1 cellular context compared by ENCODE assay signal in genomic region chr13:114226699-114227323, GRCh38.
TF ChIP-seq lines count a peak whose summit lies in the region.

No MANE protein-coding gene starts in this region.

TF ChIP-seq in H1, 55 proteins besides CTCF, POLR2A, EP300 and RAD21 (continued from another document):
- TF ChIP-seq, protein P1, sequence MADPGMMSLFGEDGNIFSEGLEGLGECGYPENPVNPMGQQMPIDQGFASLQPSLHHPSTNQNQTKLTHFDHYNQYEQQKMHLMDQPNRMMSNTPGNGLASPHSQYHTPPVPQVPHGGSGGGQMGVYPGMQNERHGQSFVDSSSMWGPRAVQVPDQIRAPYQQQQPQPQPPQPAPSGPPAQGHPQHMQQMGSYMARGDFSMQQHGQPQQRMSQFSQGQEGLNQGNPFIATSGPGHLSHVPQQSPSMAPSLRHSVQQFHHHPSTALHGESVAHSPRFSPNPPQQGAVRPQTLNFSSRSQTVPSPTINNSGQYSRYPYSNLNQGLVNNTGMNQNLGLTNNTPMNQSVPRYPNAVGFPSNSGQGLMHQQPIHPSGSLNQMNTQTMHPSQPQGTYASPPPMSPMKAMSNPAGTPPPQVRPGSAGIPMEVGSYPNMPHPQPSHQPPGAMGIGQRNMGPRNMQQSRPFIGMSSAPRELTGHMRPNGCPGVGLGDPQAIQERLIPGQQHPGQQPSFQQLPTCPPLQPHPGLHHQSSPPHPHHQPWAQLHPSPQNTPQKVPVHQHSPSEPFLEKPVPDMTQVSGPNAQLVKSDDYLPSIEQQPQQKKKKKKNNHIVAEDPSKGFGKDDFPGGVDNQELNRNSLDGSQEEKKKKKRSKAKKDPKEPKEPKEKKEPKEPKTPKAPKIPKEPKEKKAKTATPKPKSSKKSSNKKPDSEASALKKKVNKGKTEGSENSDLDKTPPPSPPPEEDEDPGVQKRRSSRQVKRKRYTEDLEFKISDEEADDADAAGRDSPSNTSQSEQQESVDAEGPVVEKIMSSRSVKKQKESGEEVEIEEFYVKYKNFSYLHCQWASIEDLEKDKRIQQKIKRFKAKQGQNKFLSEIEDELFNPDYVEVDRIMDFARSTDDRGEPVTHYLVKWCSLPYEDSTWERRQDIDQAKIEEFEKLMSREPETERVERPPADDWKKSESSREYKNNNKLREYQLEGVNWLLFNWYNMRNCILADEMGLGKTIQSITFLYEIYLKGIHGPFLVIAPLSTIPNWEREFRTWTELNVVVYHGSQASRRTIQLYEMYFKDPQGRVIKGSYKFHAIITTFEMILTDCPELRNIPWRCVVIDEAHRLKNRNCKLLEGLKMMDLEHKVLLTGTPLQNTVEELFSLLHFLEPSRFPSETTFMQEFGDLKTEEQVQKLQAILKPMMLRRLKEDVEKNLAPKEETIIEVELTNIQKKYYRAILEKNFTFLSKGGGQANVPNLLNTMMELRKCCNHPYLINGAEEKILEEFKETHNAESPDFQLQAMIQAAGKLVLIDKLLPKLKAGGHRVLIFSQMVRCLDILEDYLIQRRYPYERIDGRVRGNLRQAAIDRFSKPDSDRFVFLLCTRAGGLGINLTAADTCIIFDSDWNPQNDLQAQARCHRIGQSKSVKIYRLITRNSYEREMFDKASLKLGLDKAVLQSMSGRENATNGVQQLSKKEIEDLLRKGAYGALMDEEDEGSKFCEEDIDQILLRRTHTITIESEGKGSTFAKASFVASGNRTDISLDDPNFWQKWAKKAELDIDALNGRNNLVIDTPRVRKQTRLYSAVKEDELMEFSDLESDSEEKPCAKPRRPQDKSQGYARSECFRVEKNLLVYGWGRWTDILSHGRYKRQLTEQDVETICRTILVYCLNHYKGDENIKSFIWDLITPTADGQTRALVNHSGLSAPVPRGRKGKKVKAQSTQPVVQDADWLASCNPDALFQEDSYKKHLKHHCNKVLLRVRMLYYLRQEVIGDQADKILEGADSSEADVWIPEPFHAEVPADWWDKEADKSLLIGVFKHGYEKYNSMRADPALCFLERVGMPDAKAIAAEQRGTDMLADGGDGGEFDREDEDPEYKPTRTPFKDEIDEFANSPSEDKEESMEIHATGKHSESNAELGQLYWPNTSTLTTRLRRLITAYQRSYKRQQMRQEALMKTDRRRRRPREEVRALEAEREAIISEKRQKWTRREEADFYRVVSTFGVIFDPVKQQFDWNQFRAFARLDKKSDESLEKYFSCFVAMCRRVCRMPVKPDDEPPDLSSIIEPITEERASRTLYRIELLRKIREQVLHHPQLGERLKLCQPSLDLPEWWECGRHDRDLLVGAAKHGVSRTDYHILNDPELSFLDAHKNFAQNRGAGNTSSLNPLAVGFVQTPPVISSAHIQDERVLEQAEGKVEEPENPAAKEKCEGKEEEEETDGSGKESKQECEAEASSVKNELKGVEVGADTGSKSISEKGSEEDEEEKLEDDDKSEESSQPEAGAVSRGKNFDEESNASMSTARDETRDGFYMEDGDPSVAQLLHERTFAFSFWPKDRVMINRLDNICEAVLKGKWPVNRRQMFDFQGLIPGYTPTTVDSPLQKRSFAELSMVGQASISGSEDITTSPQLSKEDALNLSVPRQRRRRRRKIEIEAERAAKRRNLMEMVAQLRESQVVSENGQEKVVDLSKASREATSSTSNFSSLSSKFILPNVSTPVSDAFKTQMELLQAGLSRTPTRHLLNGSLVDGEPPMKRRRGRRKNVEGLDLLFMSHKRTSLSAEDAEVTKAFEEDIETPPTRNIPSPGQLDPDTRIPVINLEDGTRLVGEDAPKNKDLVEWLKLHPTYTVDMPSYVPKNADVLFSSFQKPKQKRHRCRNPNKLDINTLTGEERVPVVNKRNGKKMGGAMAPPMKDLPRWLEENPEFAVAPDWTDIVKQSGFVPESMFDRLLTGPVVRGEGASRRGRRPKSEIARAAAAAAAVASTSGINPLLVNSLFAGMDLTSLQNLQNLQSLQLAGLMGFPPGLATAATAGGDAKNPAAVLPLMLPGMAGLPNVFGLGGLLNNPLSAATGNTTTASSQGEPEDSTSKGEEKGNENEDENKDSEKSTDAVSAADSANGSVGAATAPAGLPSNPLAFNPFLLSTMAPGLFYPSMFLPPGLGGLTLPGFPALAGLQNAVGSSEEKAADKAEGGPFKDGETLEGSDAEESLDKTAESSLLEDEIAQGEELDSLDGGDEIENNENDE (IDR thresholded peaks at IDR 0.05; ENCODE audit: insufficient replicate concordance, low read length) = no peak
- no peak for TF ChIP-seq SIN3A (conservative IDR thresholded peaks at IDR 0.05 in 1 of 2, IDR thresholded peaks at IDR 0.05 in 1 of 2; ENCODE audit: low read depth in 1 of 2, low read length in 2 of 2)
- no peak for TF ChIP-seq CHD1 (IDR thresholded peaks at IDR 0.05; ENCODE audit: low read depth, low read length)
- no peak for TF ChIP-seq SIRT6 (IDR thresholded peaks at IDR 0.05; ENCODE audit: low read length)
- TF ChIP-seq RXRA (IDR thresholded peaks at IDR 0.05; ENCODE audit: insufficient read depth, low read depth, low read length) = no peak
- TF ChIP-seq GABPA (IDR thresholded peaks at IDR 0.05; ENCODE audit: borderline replicate concordance, insufficient read depth, low read length) = peak; percentile 40; the same call in 1 of the 2 replicates
- TF ChIP-seq PHF8 (conservative IDR thresholded peaks at IDR 0.05; ENCODE audit: low read depth, low read length) = no peak
- no peak for TF ChIP-seq MAFK (IDR thresholded peaks at IDR 0.05; ENCODE audit: low read depth, low read length)
- TF ChIP-seq TCF12 (IDR thresholded peaks at IDR 0.05; ENCODE audit: low read depth, low read length) = peak; percentile 89; the same call in 1 of the 2 replicates
- TF ChIP-seq CBX8 (IDR thresholded peaks at IDR 0.05; ENCODE audit: borderline replicate concordance, low read depth, low read length) = no peak
- no peak for TF ChIP-seq TEAD4 (IDR thresholded peaks at IDR 0.05; ENCODE audit: low read depth, low read length)
- TF ChIP-seq CTBP2 (IDR thresholded peaks at IDR 0.05; ENCODE audit: borderline replicate concordance, insufficient read depth, insufficient read length, low read length) = no peak
- no peak for TF ChIP-seq POLR2AphosphoS5 (IDR thresholded peaks at IDR 0.05; ENCODE audit: low read depth, low read length)
- no peak for TF ChIP-seq ZNF274 (IDR thresholded peaks at IDR 0.05; ENCODE audit: borderline replicate concordance, extremely low read depth, low read length)
- no peak for TF ChIP-seq JUND (IDR thresholded peaks at IDR 0.05; ENCODE audit: low read length)
- no peak for TF ChIP-seq NRF1 (IDR thresholded peaks at IDR 0.05; ENCODE audit: low read depth, low read length)
- TF ChIP-seq KDM1A (IDR thresholded peaks at IDR 0.05; ENCODE audit: borderline replicate concordance, low read length) = 0 out of 2 replicates have a peak, but pooled peaks have one; percentile 34
- peak; percentile 37 for TF ChIP-seq TAF7 (optimal IDR thresholded peaks at IDR 0.05; ENCODE audit: borderline replicate concordance, low read depth, low read length)
- no peak for TF ChIP-seq SIX5 (IDR thresholded peaks at IDR 0.05; ENCODE audit: low read depth, low read length)
- TF ChIP-seq SP2 (IDR thresholded peaks at IDR 0.05; ENCODE audit: low read length) = no peak
- no peak for TF ChIP-seq HDAC2 (IDR thresholded peaks at IDR 0.05; ENCODE audit: borderline replicate concordance in 1 of 2, low read depth in 2 of 2, low read length in 2 of 2)
- TF ChIP-seq, protein P2, sequence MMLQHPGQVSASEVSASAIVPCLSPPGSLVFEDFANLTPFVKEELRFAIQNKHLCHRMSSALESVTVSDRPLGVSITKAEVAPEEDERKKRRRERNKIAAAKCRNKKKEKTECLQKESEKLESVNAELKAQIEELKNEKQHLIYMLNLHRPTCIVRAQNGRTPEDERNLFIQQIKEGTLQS (IDR thresholded peaks at IDR 0.05; ENCODE audit: insufficient read depth, low read depth, low read length) = no peak
- TF ChIP-seq ASH2L (IDR thresholded peaks at IDR 0.05; ENCODE audit: low read length) = no peak
- TF ChIP-seq TAF1 (IDR thresholded peaks at IDR 0.05; ENCODE audit: low read depth, low read length) = 0 out of 2 replicates have a peak, but pooled peaks have one; percentile 17
- TF ChIP-seq SP1 (IDR thresholded peaks at IDR 0.05; ENCODE audit: low read depth, low read length) = no peak
- TF ChIP-seq CEBPB (IDR thresholded peaks at IDR 0.05; ENCODE audit: low read depth, low read length) = no peak
- TF ChIP-seq KDM4A (IDR thresholded peaks at IDR 0.05; ENCODE audit: low read depth, low read length, severe bottlenecking) = no peak
- TF ChIP-seq GTF2F1 (IDR thresholded peaks at IDR 0.05; ENCODE audit: borderline replicate concordance, low read depth, low read length) = no peak
- TF ChIP-seq BCL11A (IDR thresholded peaks at IDR 0.05; ENCODE audit: low read depth in 2 of 2, low read length in 2 of 2) = no peak
- TF ChIP-seq SUZ12 (IDR thresholded peaks at IDR 0.05; ENCODE audit: low read length) = no peak
- no peak for TF ChIP-seq KDM5A (IDR thresholded peaks at IDR 0.05; ENCODE audit: low read length)
- TF ChIP-seq HDAC6 (IDR thresholded peaks at IDR 0.05; ENCODE audit: low read depth, low read length) = no peak
- TF ChIP-seq EZH2 (IDR thresholded peaks at IDR 0.05; ENCODE audit: low read depth, low read length, severe bottlenecking) = no peak
- TF ChIP-seq ATF2 (IDR thresholded peaks at IDR 0.05; ENCODE audit: low read length) = no peak
- no peak for TF ChIP-seq RFX5 (IDR thresholded peaks at IDR 0.05; ENCODE audit: borderline replicate concordance, low read depth, low read length)
- TF ChIP-seq TBP (IDR thresholded peaks at IDR 0.05; ENCODE audit: low read depth, low read length) = peak; percentile 46; the same call in 1 of the 2 replicates
- no peak for TF ChIP-seq SAP30 (IDR thresholded peaks at IDR 0.05; ENCODE audit: insufficient read depth, insufficient replicate concordance, low read length)
- TF ChIP-seq CREB1 (IDR thresholded peaks at IDR 0.05) = 0 out of 2 replicates have a peak, but pooled peaks have one; percentile 35
- TF ChIP-seq SRF (IDR thresholded peaks at IDR 0.05; ENCODE audit: low read depth, low read length) = no peak
- TF ChIP-seq CBX5 (IDR thresholded peaks at IDR 0.05; ENCODE audit: low read depth, low read length) = no peak
- no peak for TF ChIP-seq POU5F1 (IDR thresholded peaks at IDR 0.05; ENCODE audit: low read depth, low read length)
- peak; percentile 72; the same call in 1 of the 2 replicates for TF ChIP-seq SP4 (IDR thresholded peaks at IDR 0.05; ENCODE audit: low read length)
- TF ChIP-seq, protein P3, sequence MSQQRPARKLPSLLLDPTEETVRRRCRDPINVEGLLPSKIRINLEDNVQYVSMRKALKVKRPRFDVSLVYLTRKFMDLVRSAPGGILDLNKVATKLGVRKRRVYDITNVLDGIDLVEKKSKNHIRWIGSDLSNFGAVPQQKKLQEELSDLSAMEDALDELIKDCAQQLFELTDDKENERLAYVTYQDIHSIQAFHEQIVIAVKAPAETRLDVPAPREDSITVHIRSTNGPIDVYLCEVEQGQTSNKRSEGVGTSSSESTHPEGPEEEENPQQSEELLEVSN (IDR thresholded peaks at IDR 0.05) = no peak; the same call in 1 of the 2 replicates
- no peak for TF ChIP-seq BRCA1 (IDR thresholded peaks at IDR 0.05; ENCODE audit: low read depth, low read length)
- TF ChIP-seq, protein P4, sequence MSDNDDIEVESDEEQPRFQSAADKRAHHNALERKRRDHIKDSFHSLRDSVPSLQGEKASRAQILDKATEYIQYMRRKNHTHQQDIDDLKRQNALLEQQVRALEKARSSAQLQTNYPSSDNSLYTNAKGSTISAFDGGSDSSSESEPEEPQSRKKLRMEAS (IDR thresholded peaks at IDR 0.05) = peak; percentile 59
- peak; percentile 40; the same call in 1 of the 2 replicates for TF ChIP-seq CHD2 (IDR thresholded peaks at IDR 0.05; ENCODE audit: low read length)
- TF ChIP-seq YY1 (IDR thresholded peaks at IDR 0.05; ENCODE audit: low read depth, low read length) = peak; percentile 68; the same call in 1 of the 2 replicates
- TF ChIP-seq EGR1 (IDR thresholded peaks at IDR 0.05; ENCODE audit: borderline replicate concordance, low read depth, low read length) = peak; percentile 78
- TF ChIP-seq BACH1 (IDR thresholded peaks at IDR 0.05; ENCODE audit: low read length) = no peak
